26 cellular contexts compared by ENCODE assay signal in genomic region chr3:97647441-97647840, GRCh38.
DNase-seq lines count a peak whose midpoint lies in the region; ATAC-seq, FAIRE-seq and TF ChIP-seq lines count a peak whose summit lies in the region.
"Had no signal": no experiment of that assay in that cellular context is flagged by ENCODE, and none has a peak within 500 bp of the region (broad histone marks: within the 10 kb centered on the region; RNA-seq: fewer than 3 reads in every experiment).

No MANE protein-coding gene starts in this region.

- ATAC-seq in GM21619 (IDR thresholded peaks at IDR 0.05; ENCODE audit: unreplicated experiment), result no peak
- ATAC-seq: HepG2, K562, SK-N-SH treated with all-trans-retinoic acid at 6 μM for 48 hours had no signal

- peak overlapping the region; percentile 6 to 83 (median 44) for H3K27ac Mint-ChIP-seq in brain
- H3K27ac Mint-ChIP-seq: CD14-positive monocyte; CD8-positive, alpha-beta memory T cell had no signal

- TF ChIP-seq CTCF in brain (conservative IDR thresholded peaks at IDR 0.05), result no peak
- no peak for TF ChIP-seq CTCF in foreskin fibroblast (IDR thresholded peaks at IDR 0.05; ENCODE audit: low read depth, low read length)

- FAIRE-seq in RCC 7860 (lab: Jason Lieb, UNC), result no peak
- FAIRE-seq: GM12892, HepG2, K562 had no signal

- peak overlapping the region in 1 of 5 experiments; percentile 34 for H3K4me3 Mint-ChIP-seq in brain
- H3K4me3 Mint-ChIP-seq: CD14-positive monocyte; CD8-positive, alpha-beta memory T cell had no signal

- H3K4me3 ChIP-seq in foreskin fibroblast (ENCODE audit: low read depth in 1 of 2, low read length in 2 of 2), result no peak overlapping the region
- H3K4me3 ChIP-seq: GM23248, K562, SJCRH30 had no signal

- H3K36me3 Mint-ChIP-seq in brain, result no peaks in the 10 kb centered on the region
- H3K36me3 Mint-ChIP-seq: CD14-positive monocyte; CD8-positive, alpha-beta memory T cell had no signal

- peak overlapping the region; percentile 36 for H3K27ac ChIP-seq in temporal lobe (ENCODE audit: low read depth, low read length)
- H3K27ac ChIP-seq: 22Rv1, GM23248, SJCRH30 had no signal

- H3K4me1 Mint-ChIP-seq in brain, result peaks cover 25% of the 10 kb centered on the region
- H3K4me1 Mint-ChIP-seq: CD14-positive monocyte; CD8-positive, alpha-beta memory T cell had no signal

- H3K9me3 Mint-ChIP-seq in brain, result peaks cover 0 to 3% (median 0%) of the 10 kb centered on the region in 5 experiments

- peaks cover 3% of the 10 kb centered on the region for H3K27me3 Mint-ChIP-seq in brain
- H3K27me3 Mint-ChIP-seq: CD8-positive, alpha-beta memory T cell had no signal

- peak; percentile 10 for DNase-seq in NCI-H1105 treated with DMSO at 0.1 percent for 48 hours (lab: John Stamatoyannopoulos, UW)
- no peak for DNase-seq in NCI-H1105 (lab: John Stamatoyannopoulos, UW)
- DNase-seq in NCI-H524 treated with DMSO at 0.1 percent for 48 hours (lab: John Stamatoyannopoulos, UW), result peak; percentile 52
- DNase-seq in RCC 7860 (ENCODE audit: low spot score), result no peak
- DNase-seq in foreskin fibroblast, result no peak
- DNase-seq: ACHN; BE2C; Calu3; CD8-positive, alpha-beta memory T cell; DMS153; DND-41; GM23248; H7; Kasumi-1; NCI-H1694; NCI-H2029 treated with DMSO at 0.1 percent for 48 hours; SJCRH30 had no signal

Comparison
In these comparisons a context has a peak if more than half of its experiments do, and no peak if none do; other contexts are left out.
1. DNase-seq: peak in NCI-H1105 treated with DMSO at 0.1 percent for 48 hours (single experiment) and NCI-H524 treated with DMSO at 0.1 percent for 48 hours (single experiment); none in NCI-H1105 (single experiment), RCC 7860 (single experiment) and foreskin fibroblast (0 of 2).